Comparison of ENCODE assay signal across 1 cellular context in genomic region chr1:57072775-57073174, GRCh38.
TF ChIP-seq lines count a peak whose summit lies in the region.

No MANE protein-coding gene starts in this region.

TF ChIP-seq in GM23338, 12 proteins besides CTCF, POLR2A, EP300 and RAD21 (continued from another document):
- TF ChIP-seq ZNF462 (CRISPR knock-in tag; IDR thresholded peaks at IDR 0.05) (no peak), POLR2AphosphoS5 (IDR thresholded peaks at IDR 0.05; ENCODE audit: low read depth) (no peak), STAT1 (IDR thresholded peaks at IDR 0.05; ENCODE audit: unreplicated experiment) (no peak), JUNB (IDR thresholded peaks at IDR 0.05; ENCODE audit: unreplicated experiment) (no peak), EZH2 (IDR thresholded peaks at IDR 0.05; ENCODE audit: low read depth, unreplicated experiment) (no peak), REST (IDR thresholded peaks at IDR 0.05; ENCODE audit: unreplicated experiment) (no peak), ZNF331 (CRISPR knock-in tag; IDR thresholded peaks at IDR 0.05; ENCODE audit: low read depth) (no peak), CREB1 (CRISPR knock-in tag; IDR thresholded peaks at IDR 0.05; ENCODE audit: low read depth) (no peak), EZH2phosphoT487 (IDR thresholded peaks at IDR 0.05; ENCODE audit: unreplicated experiment) (no peak)
